ENCODE assay signal across 19 cellular contexts in genomic region chr12:19573866-19574265, GRCh38.
DNase-seq lines count a peak whose midpoint lies in the region; ATAC-seq, FAIRE-seq and TF ChIP-seq lines count a peak whose summit lies in the region.
"Had no signal": no experiment of that assay in that cellular context is flagged by ENCODE, and none has a peak within 500 bp of the region (broad histone marks: within the 10 kb centered on the region; RNA-seq: fewer than 3 reads in every experiment).

No MANE protein-coding gene starts in this region.

- TF ChIP-seq RAD21 in SK-N-SH (IDR thresholded peaks at IDR 0.05; ENCODE audit: low read length) (no peak), H1 (IDR thresholded peaks at IDR 0.05 in 1 of 2, conservative IDR thresholded peaks at IDR 0.05 in 1 of 2; ENCODE audit: low read depth in 2 of 2, low read length in 2 of 2) (no peak)

- H3K56ac ChIP-seq in H1 (replicated peaks; ENCODE audit: insufficient read length, low read depth, low read length) = no peak overlapping the region

- no peaks in the 10 kb centered on the region for H3K9me2 ChIP-seq in SK-N-SH

- TF ChIP-seq POLR2A in H1 (IDR thresholded peaks at IDR 0.05; ENCODE audit: control extremely low read depth in 1 of 2, low read depth in 2 of 2, low read length in 2 of 2) = no peak

- DNase-seq in SK-N-SH (no peak), H1 (ENCODE audit: low read depth in 1 of 2, low spot score in 2 of 2) (no peak), neuronal stem cell (ENCODE audit: low spot score) (no peak), aorta (no peak), omental fat pad (ENCODE audit: low spot score) (no peak), NCI-H2107 treated with DMSO at 0.1 percent for 48 hours (lab: John Stamatoyannopoulos, UW; ENCODE audit: unreplicated experiment) (no peak)
- DNase-seq: Calu3; CD8-positive, alpha-beta T cell; DMS79 treated with DMSO at 0.1 percent for 48 hours; GF-D8; GOT3 had no signal

- intact Hi-C loops in aorta (cut with DNase I) = no loop called here

- no peak overlapping the region for H2BK20ac ChIP-seq in H1 (ENCODE audit: low read length)

- H2BK120ac ChIP-seq in H1 (replicated peaks; ENCODE audit: low read depth, low read length) = no peak overlapping the region
- H2BK120ac ChIP-seq in neuronal stem cell (ENCODE audit: low read depth, low read length) = peak overlapping the region; percentile 41

- H2BK12ac ChIP-seq in H1 (ENCODE audit: low read depth, low read length) = peak overlapping the region; percentile 43; the same call in 1 of the 2 replicates
- peak overlapping the region; percentile 52 for H2BK12ac ChIP-seq in neuronal stem cell (ENCODE audit: low read length)

- H3K23ac ChIP-seq in H1 (ENCODE audit: insufficient read length) (no peak overlapping the region), neuronal stem cell (ENCODE audit: low read depth, low read length, poor library complexity) (no peak overlapping the region)

- H2AFZ ChIP-seq in SK-N-SH (ENCODE audit: low read depth) (no peak overlapping the region), H1 (ENCODE audit: low read length) (no peak overlapping the region), neuronal stem cell (ENCODE audit: low read length) (peak overlapping the region; percentile 87)

- H3K36me3 ChIP-seq in SK-N-SH (replicated peaks in 1 of 2; ENCODE audit: control insufficient read depth in 1 of 2, insufficient read depth in 2 of 2, low read length in 1 of 2) (peaks cover 0 to 6% of the 10 kb centered on the region in 2 experiments), H1 (ENCODE audit: control insufficient read depth in 2 of 4, insufficient read depth in 4 of 4, low read length in 3 of 4) (no peaks in the 10 kb centered on the region), neuronal stem cell (replicated peaks in 1 of 2; ENCODE audit: control insufficient read depth in 2 of 2, insufficient read depth in 2 of 2, low read length in 2 of 2) (no peaks in the 10 kb centered on the region), aorta (ENCODE audit: control insufficient read depth in 1 of 2, insufficient read depth in 2 of 2, low read length in 1 of 2) (no peaks in the 10 kb centered on the region)
- H3K36me3 ChIP-seq: HAP-1 had no signal

- TF ChIP-seq EP300 in SK-N-SH (IDR thresholded peaks at IDR 0.05; ENCODE audit: borderline replicate concordance in 1 of 2, low read depth in 1 of 2, low read length in 1 of 2) = no peak
- no peak for TF ChIP-seq EP300 in H1 (IDR thresholded peaks at IDR 0.05; ENCODE audit: borderline replicate concordance in 1 of 2, low read depth in 2 of 2, low read length in 2 of 2)

- ATAC-seq in SK-N-SH treated with all-trans-retinoic acid at 6 μM for 48 hours (no peak), aorta (ENCODE audit: low FRiP score) (peak; percentile 16), omental fat pad (ENCODE audit: low FRiP score) (no peak), GM21723 (IDR thresholded peaks at IDR 0.05; ENCODE audit: unreplicated experiment) (no peak)
- ATAC-seq: CD8-positive, alpha-beta T cell had no signal

- no peaks in the 10 kb centered on the region for H3K27me3 ChIP-seq in SK-N-SH (ENCODE audit: insufficient read depth)
- no peaks in the 10 kb centered on the region for H3K27me3 ChIP-seq in H1 (replicated peaks in 1 of 4; ENCODE audit: control insufficient read depth in 3 of 4, extremely low read depth in 1 of 4, insufficient read depth in 3 of 4, low read length in 3 of 4)
- no peaks in the 10 kb centered on the region for H3K27me3 ChIP-seq in neuronal stem cell (ENCODE audit: control insufficient read depth in 3 of 3, insufficient read depth in 3 of 3, low read depth in 1 of 3, low read length in 3 of 3)
- H3K27me3 ChIP-seq in aorta (ENCODE audit: control insufficient read depth in 1 of 2, insufficient read depth in 2 of 2, low read length in 1 of 2) = no peaks in the 10 kb centered on the region
- H3K27me3 ChIP-seq: BLaER1 treated with 17β-estradiol and CSF1 and Interleukin-3, amounts not matched to agents 10 nM and 100 nM had no signal

- no peak overlapping the region for H2BK5ac ChIP-seq in H1 (ENCODE audit: low read depth, low read length)
- peak overlapping the region; percentile 90 for H2BK5ac ChIP-seq in neuronal stem cell (ENCODE audit: low read length)

- peak overlapping the region; percentile 98 to 99 for H3K27ac ChIP-seq in SK-N-SH (ENCODE audit: low read depth in 2 of 2, low read length in 1 of 2)
- no peak overlapping the region for H3K27ac ChIP-seq in H1 (ENCODE audit: low read depth, low read length)
- H3K27ac ChIP-seq in neuronal stem cell (replicated peaks; ENCODE audit: low read length) = no peak overlapping the region
- no peak overlapping the region for H3K27ac ChIP-seq in aorta (ENCODE audit: low read depth in 1 of 2, low read length in 2 of 2)
- H3K27ac ChIP-seq: 22Rv1; A549; BLaER1 treated with 17β-estradiol and CSF1 and Interleukin-3, amounts not matched to agents 10 nM and 100 nM had no signal

- TF ChIP-seq CTCF in SK-N-SH (IDR thresholded peaks at IDR 0.05) (no peak), H1 (IDR thresholded peaks at IDR 0.05; ENCODE audit: control extremely low read depth in 1 of 3, insufficient read depth in 1 of 3, low read depth in 1 of 3, low read length in 3 of 3) (no peak), omental fat pad (IDR thresholded peaks at IDR 0.05) (no peak)

- H3K18ac ChIP-seq in H1 (ENCODE audit: extremely low read depth, low read length) (peak overlapping the region; percentile 32; the same call in 1 of the 2 replicates), neuronal stem cell (ENCODE audit: low read length) (peak overlapping the region; percentile 85)

- H3K9me3 ChIP-seq in SK-N-SH (peaks cover 7% of the 10 kb centered on the region; the same call in 1 of the 2 replicates), H1 (ENCODE audit: insufficient read depth in 2 of 2, low read depth in 1 of 2, low read length in 1 of 2) (no peaks in the 10 kb centered on the region), neuronal stem cell (replicated peaks in 1 of 2; ENCODE audit: control insufficient read depth in 2 of 2, insufficient read depth in 1 of 2, low read depth in 1 of 2, low read length in 2 of 2) (no peaks in the 10 kb centered on the region), aorta (ENCODE audit: control insufficient read depth, low read length) (no peaks in the 10 kb centered on the region)
- H3K9me3 ChIP-seq: A549, HAP-1 had no signal

- H3K23me2 ChIP-seq in H1 (ENCODE audit: low read depth, low read length) = no peaks in the 10 kb centered on the region

- H3K79me1 ChIP-seq in H1 (ENCODE audit: low read depth, low read length) (no peaks in the 10 kb centered on the region), neuronal stem cell (ENCODE audit: low read depth, low read length) (peaks cover 2% of the 10 kb centered on the region)

- H4K91ac ChIP-seq in H1 (replicated peaks; ENCODE audit: insufficient read length, low read length) (no peak overlapping the region), neuronal stem cell (ENCODE audit: low read depth, low read length, poor library complexity) (no peak overlapping the region)

- H3K14ac ChIP-seq in H1 (ENCODE audit: insufficient read length) (no peak overlapping the region), neuronal stem cell (ENCODE audit: low read length) (peak overlapping the region; percentile 97)

- H3F3A ChIP-seq in SK-N-SH (replicated peaks; ENCODE audit: insufficient read depth) = peaks cover 32% of the 10 kb centered on the region

- H3K79me2 ChIP-seq in SK-N-SH (ENCODE audit: insufficient read depth) (no peaks in the 10 kb centered on the region), H1 (ENCODE audit: control insufficient read depth in 1 of 2, insufficient read depth in 2 of 2, low read length in 2 of 2) (no peaks in the 10 kb centered on the region)

- H4K8ac ChIP-seq in H1 (ENCODE audit: extremely low read depth, insufficient read depth, low read length) = peak overlapping the region; percentile 35; the same call in 1 of the 2 replicates
- no peak overlapping the region for H4K8ac ChIP-seq in neuronal stem cell (ENCODE audit: low read depth, low read length)

- H2AK5ac ChIP-seq in H1 (ENCODE audit: low read depth, low read length) (no peak overlapping the region), neuronal stem cell (ENCODE audit: low read depth, low read length) (peak overlapping the region; percentile 96)

- POLR2A ChIA-PET in SK-N-SH (lab: Yijun Ruan, JAX) (no interaction called here), H1 (lab: Charles Lee; ENCODE audit: partially characterized antibody) (no interaction called here)

- H3K4me2 ChIP-seq in SK-N-SH (no peak overlapping the region), H1 (ENCODE audit: insufficient read depth in 1 of 2, low read depth in 2 of 2, low read length in 2 of 2) (no peak overlapping the region), neuronal stem cell (ENCODE audit: insufficient read depth, low read length, poor library complexity, severe bottlenecking) (no peak overlapping the region)
- H3K4me2 ChIP-seq: A549; BLaER1 treated with 17β-estradiol and CSF1 and Interleukin-3, amounts not matched to agents 10 nM and 100 nM had no signal

- H3K4me3 ChIP-seq in SK-N-SH (ENCODE audit: low read depth in 2 of 2, low read length in 1 of 2) = no peak overlapping the region
- H3K4me3 ChIP-seq in H1 (ENCODE audit: extremely low read depth in 1 of 4, insufficient read depth in 2 of 4, low read depth in 3 of 4, low read length in 4 of 4) = no peak overlapping the region
- no peak overlapping the region for H3K4me3 ChIP-seq in neuronal stem cell (ENCODE audit: low read length in 2 of 2)
- H3K4me3 ChIP-seq in aorta (ENCODE audit: low read length in 2 of 2) = no peak overlapping the region
- H3K4me3 ChIP-seq: A549; BLaER1 treated with 17β-estradiol and CSF1 and Interleukin-3, amounts not matched to agents 10 nM and 100 nM; HAP-1 had no signal

- CTCF ChIA-PET in SK-N-SH (lab: Yijun Ruan, JAX) = interaction anchor here (0.6 to 1.0 kb wide), 4 partner anchors 12 to 70 kb away, joined by 3 to 4 read pairs (median 4); no protein-coding TSS in a partner anchor
- CTCF ChIA-PET in H1 (lab: Charles Lee; ENCODE audit: partially characterized antibody) = interaction anchor here (0.6 to 3.6 kb wide), 18 partner anchors 10 to 184 kb away, joined by 3 to 18 read pairs (median 4); no protein-coding TSS in a partner anchor

- H2BK15ac ChIP-seq in H1 (ENCODE audit: low read length) (peak overlapping the region; percentile 19; the same call in 1 of the 2 replicates), neuronal stem cell (ENCODE audit: low read length) (no peak overlapping the region)

- H3K9ac ChIP-seq in SK-N-SH (peak overlapping the region; percentile 69; the same call in 1 of the 2 replicates), H1 (replicated peaks in 1 of 4; ENCODE audit: extremely low read depth in 1 of 4, low read depth in 3 of 4, low read length in 3 of 4) (no peak overlapping the region), neuronal stem cell (ENCODE audit: low read depth, low read length, poor library complexity) (no peak overlapping the region)
- H3K9ac ChIP-seq: BLaER1 treated with 17β-estradiol and CSF1 and Interleukin-3, amounts not matched to agents 10 nM and 100 nM had no signal

- H3K4me1 ChIP-seq in SK-N-SH (ENCODE audit: control insufficient read depth in 1 of 2, insufficient read depth in 2 of 2, low read depth in 1 of 2, low read length in 1 of 2) (peaks cover 30 to 42% of the 10 kb centered on the region in 2 experiments), H1 (replicated peaks in 1 of 4; ENCODE audit: control insufficient read depth in 3 of 4, insufficient read depth in 4 of 4, low read length in 3 of 4) (peaks cover 0 to 14% (median under 1%) of the 10 kb centered on the region in 4 experiments; a peak in 5 of 7 replicates), neuronal stem cell (ENCODE audit: control insufficient read depth in 2 of 2, insufficient read depth in 1 of 2, low read depth in 1 of 2, low read length in 2 of 2) (no peaks in the 10 kb centered on the region), aorta (ENCODE audit: control insufficient read depth in 1 of 2, insufficient read depth in 2 of 2, low read length in 2 of 2) (peaks cover 3 to 7% of the 10 kb centered on the region in 2 donors)
- H3K4me1 ChIP-seq: BLaER1 treated with 17β-estradiol and CSF1 and Interleukin-3, amounts not matched to agents 10 nM and 100 nM had no signal

- 80% methylated on average over 2 of the region's 11 CpGs for WGBS in SK-N-SH (ENCODE audit: low lambda C conversion rate)
- 89% methylated on average over 5 of the region's 11 CpGs; no CpG with 5 or more reads in 1 of the 2 experiments for WGBS in H1 (ENCODE audit: extremely low coverage in 1 of 2, insufficient coverage in 1 of 2, insufficient read length in 1 of 2, insufficient replicate concordance in 2 of 2, low coverage in 1 of 2, low lambda C conversion rate in 2 of 2, missing lambda C conversion rate in 1 of 2), 2 experiments
- no CpG with 5 or more reads among the region's 11 CpGs for WGBS in neuronal stem cell (ENCODE audit: extremely low coverage in 2 of 2, insufficient read length in 2 of 2, insufficient replicate concordance in 1 of 2), 2 donors
- 93 to 95% methylated on average over 9 to 11 of the region's 11 CpGs for WGBS in aorta, 2 donors

- H3K4ac ChIP-seq in H1 (replicated peaks; ENCODE audit: insufficient read length, low read depth, low read length) (no peak overlapping the region), neuronal stem cell (ENCODE audit: low read length) (peak overlapping the region; percentile 66)

- H4K20me1 ChIP-seq in SK-N-SH (ENCODE audit: insufficient read depth) (no peaks in the 10 kb centered on the region), H1 (replicated peaks in 1 of 2; ENCODE audit: control insufficient read depth in 1 of 2, insufficient read depth in 2 of 2, low read length in 2 of 2) (no peaks in the 10 kb centered on the region)
- H4K20me1 ChIP-seq: BLaER1 treated with 17β-estradiol and CSF1 and Interleukin-3, amounts not matched to agents 10 nM and 100 nM had no signal

- no peak for FAIRE-seq in H1 (lab: Jason Lieb, UNC)
- FAIRE-seq: A549, GM19239, HepG2 had no signal

- no peak overlapping the region for H4K5ac ChIP-seq in H1 (ENCODE audit: insufficient read length, low read depth, low read length)

Comparison
In these comparisons a context has a peak if more than half of its experiments do, and no peak if none do; other contexts are left out.
1. H3K27ac ChIP-seq: peak in SK-N-SH (2 of 2); none in H1 (single experiment), neuronal stem cell (single experiment) and aorta (0 of 2).
2. Of the 17 proteins assayed by ChIP-seq in both H1 and SK-N-SH: peak only in H1: MAX; only in SK-N-SH: none; in both: none; in neither: 16.